In the genomic region with DNA sequence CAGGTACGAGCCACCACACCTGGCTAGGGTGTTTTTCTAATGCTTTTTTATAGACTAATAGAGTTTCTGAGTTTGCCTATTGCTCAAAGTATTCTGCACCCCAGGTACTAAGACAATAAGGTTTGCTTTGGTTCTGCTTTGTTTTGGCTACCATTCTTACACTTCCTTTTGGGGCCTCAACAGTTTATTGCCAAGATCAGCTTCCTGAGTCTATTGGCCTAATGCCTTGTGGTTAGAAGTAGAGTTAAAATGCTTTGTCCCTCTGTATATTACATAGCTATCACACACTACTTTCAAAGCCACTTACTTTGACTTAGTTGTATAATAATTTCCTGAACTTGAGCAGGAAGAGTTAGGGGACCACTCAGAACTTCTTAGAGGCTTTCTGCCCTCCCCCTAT, we compare ENCODE assay signal across 19 cellular contexts.
"Had no signal": no experiment of that assay in that cellular context is flagged by ENCODE, and none has a peak within 500 bp of the region (broad histone marks: within the 10 kb centered on the region; RNA-seq: fewer than 3 reads in every experiment).

No MANE protein-coding gene starts in this region.

- H3K9me3 ChIP-seq: colonic mucosa, neutrophil, ovary, prostate gland had no signal

- H3K36me3 ChIP-seq: colonic mucosa, neutrophil, ovary, prostate gland, upper lobe of left lung had no signal

- H3K4me1 ChIP-seq: colonic mucosa, prostate gland, upper lobe of left lung had no signal

- H3K27ac ChIP-seq: colonic mucosa, esophagus muscularis mucosa, gastrocnemius medialis, neutrophil, ovary, prostate gland, upper lobe of left lung had no signal

- H3K27me3 ChIP-seq: colonic mucosa, esophagus muscularis mucosa, gastrocnemius medialis, neutrophil, ovary, upper lobe of left lung had no signal

- DNase-seq: activated CD4-positive, alpha-beta T cell treated with anti-CD3 and anti-CD28 coated beads for 4 hours; activated CD4-positive, alpha-beta T cell treated with anti-CD3 and anti-CD28 coated beads, Interleukin-2, amount 50 U/mL, for 48 hours; activated CD4-positive, CD25-positive, alpha-beta regulatory T cell; activated effector memory CD4-positive, alpha-beta T cell treated with Interleukin-2 at 50 U/mL for 16 hours; activated naive CD4-positive, alpha-beta T cell treated with anti-CD3 and anti-CD28 coated beads for 36 hours; activated T-cell treated with anti-CD3 and anti-CD28 coated beads, Interleukin-2, amount 50 U/mL, for 72 hours; amygdala; colonic mucosa; gastrocnemius medialis; hypothalamus; ovary; stimulated activated CD4-positive, alpha-beta T cell treated with anti-CD3 and anti-CD28 coated beads, Interleukin-4, amount 100 ng/mL, for 4 hours; stimulated activated naive CD8-positive, alpha-beta T cell treated with anti-CD3 and anti-CD28 coated beads, Interleukin-15, Interleukin-2, amounts not matched to agents 100 U/mL and 50 U/mL, for 24 hours; T1000; upper lobe of left lung had no signal

- ATAC-seq: activated T-cell treated with anti-CD3 and anti-CD28 coated beads, Interleukin-2, amount 50 U/mL, for 72 hours; gastrocnemius medialis; natural killer cell treated with Interleukin-12 subunit alpha and Interleukin-12 subunit beta and Interleukin-15 and Interleukin-18, amount 100 ng/mL, for 72 hours; stimulated activated naive CD8-positive, alpha-beta T cell treated with anti-CD3 and anti-CD28 coated beads, Interleukin-15, Interleukin-2, amounts not matched to agents 100 U/mL and 50 U/mL, for 24 hours had no signal

- H3K4me3 ChIP-seq: colonic mucosa, esophagus muscularis mucosa, gastrocnemius medialis, ovary, prostate gland, upper lobe of left lung had no signal
